Comparison of ENCODE assay signal across 2 cellular contexts in the genomic region with DNA sequence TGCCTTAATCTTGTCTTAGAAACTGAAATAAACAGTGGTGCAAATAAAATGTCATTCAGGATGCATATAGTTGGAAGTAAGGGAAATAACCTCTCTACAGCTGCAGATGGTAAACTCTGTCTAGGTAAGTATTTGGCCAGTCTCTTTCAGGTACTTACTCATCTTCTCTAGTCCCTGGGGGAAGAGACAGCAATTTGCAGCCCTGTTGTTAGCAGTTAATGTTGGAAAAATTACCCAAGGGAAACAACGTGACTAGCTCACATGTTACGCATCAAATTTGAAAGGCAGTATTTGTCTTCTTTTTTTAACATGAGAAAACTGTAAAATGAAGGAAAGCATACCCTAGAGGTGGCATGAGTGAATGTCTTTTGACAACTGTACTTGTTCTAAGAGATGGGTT.
TF ChIP-seq lines count a peak whose summit lies in the region.

No MANE protein-coding gene starts in this region.

TF ChIP-seq in SK-N-SH, 30 proteins besides CTCF, POLR2A, EP300 and RAD21:
- TF ChIP-seq, protein P1, sequence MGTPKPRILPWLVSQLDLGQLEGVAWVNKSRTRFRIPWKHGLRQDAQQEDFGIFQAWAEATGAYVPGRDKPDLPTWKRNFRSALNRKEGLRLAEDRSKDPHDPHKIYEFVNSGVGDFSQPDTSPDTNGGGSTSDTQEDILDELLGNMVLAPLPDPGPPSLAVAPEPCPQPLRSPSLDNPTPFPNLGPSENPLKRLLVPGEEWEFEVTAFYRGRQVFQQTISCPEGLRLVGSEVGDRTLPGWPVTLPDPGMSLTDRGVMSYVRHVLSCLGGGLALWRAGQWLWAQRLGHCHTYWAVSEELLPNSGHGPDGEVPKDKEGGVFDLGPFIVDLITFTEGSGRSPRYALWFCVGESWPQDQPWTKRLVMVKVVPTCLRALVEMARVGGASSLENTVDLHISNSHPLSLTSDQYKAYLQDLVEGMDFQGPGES (IDR thresholded peaks at IDR 0.05; ENCODE audit: low read depth, low read length), result no peak
- TF ChIP-seq, protein P2, sequence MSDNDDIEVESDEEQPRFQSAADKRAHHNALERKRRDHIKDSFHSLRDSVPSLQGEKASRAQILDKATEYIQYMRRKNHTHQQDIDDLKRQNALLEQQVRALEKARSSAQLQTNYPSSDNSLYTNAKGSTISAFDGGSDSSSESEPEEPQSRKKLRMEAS (IDR thresholded peaks at IDR 0.05; ENCODE audit: low read depth), result no peak
- no peak for TF ChIP-seq GATA2 (CRISPR knock-in tag; IDR thresholded peaks at IDR 0.05)
- no peak for TF ChIP-seq RCOR1 (IDR thresholded peaks at IDR 0.05; ENCODE audit: low read length)
- TF ChIP-seq TEAD4 (IDR thresholded peaks at IDR 0.05; ENCODE audit: borderline replicate concordance, insufficient read depth), result no peak
- TF ChIP-seq SIN3A (IDR thresholded peaks at IDR 0.05; ENCODE audit: borderline replicate concordance, low read depth, low read length), result no peak
- no peak for TF ChIP-seq POLR2AphosphoS5 (IDR thresholded peaks at IDR 0.05; ENCODE audit: low read depth, low read length)
- no peak for TF ChIP-seq FOSL2 (IDR thresholded peaks at IDR 0.05; ENCODE audit: borderline replicate concordance, low read depth)
- TF ChIP-seq RFX5 (IDR thresholded peaks at IDR 0.05; ENCODE audit: low read length), result no peak

TF ChIP-seq in SK-N-SH treated with all-trans-retinoic acid at 6 μM for 48 hours, 23 proteins besides CTCF, POLR2A, EP300 and RAD21:
- TF ChIP-seq TOX (CRISPR knock-in tag; IDR thresholded peaks at IDR 0.05; ENCODE audit: borderline replicate concordance) (no peak), PPARA (CRISPR knock-in tag; IDR thresholded peaks at IDR 0.05; ENCODE audit: borderline replicate concordance) (no peak), ZNF70 (CRISPR knock-in tag; IDR thresholded peaks at IDR 0.05) (no peak), RARB (CRISPR knock-in tag; IDR thresholded peaks at IDR 0.05) (no peak), ZFP30 (CRISPR knock-in tag; IDR thresholded peaks at IDR 0.05) (no peak), ARNTL (CRISPR knock-in tag; IDR thresholded peaks at IDR 0.05; ENCODE audit: borderline replicate concordance, low read depth) (no peak), ISL1 (CRISPR knock-in tag; IDR thresholded peaks at IDR 0.05) (no peak), OSR1 (CRISPR knock-in tag; IDR thresholded peaks at IDR 0.05) (no peak), ZNF8 (CRISPR knock-in tag; IDR thresholded peaks at IDR 0.05) (no peak), SNAI2 (CRISPR knock-in tag; IDR thresholded peaks at IDR 0.05) (no peak), ZC3H10 (CRISPR knock-in tag; IDR thresholded peaks at IDR 0.05) (no peak), CSDC2 (CRISPR knock-in tag; IDR thresholded peaks at IDR 0.05) (no peak), ZNF565 (CRISPR knock-in tag; conservative IDR thresholded peaks at IDR 0.05; ENCODE audit: low read depth) (no peak), ESRRG (CRISPR knock-in tag; IDR thresholded peaks at IDR 0.05) (no peak), GLIS3 (CRISPR knock-in tag; IDR thresholded peaks at IDR 0.05) (no peak)
- TF ChIP-seq, protein P3, sequence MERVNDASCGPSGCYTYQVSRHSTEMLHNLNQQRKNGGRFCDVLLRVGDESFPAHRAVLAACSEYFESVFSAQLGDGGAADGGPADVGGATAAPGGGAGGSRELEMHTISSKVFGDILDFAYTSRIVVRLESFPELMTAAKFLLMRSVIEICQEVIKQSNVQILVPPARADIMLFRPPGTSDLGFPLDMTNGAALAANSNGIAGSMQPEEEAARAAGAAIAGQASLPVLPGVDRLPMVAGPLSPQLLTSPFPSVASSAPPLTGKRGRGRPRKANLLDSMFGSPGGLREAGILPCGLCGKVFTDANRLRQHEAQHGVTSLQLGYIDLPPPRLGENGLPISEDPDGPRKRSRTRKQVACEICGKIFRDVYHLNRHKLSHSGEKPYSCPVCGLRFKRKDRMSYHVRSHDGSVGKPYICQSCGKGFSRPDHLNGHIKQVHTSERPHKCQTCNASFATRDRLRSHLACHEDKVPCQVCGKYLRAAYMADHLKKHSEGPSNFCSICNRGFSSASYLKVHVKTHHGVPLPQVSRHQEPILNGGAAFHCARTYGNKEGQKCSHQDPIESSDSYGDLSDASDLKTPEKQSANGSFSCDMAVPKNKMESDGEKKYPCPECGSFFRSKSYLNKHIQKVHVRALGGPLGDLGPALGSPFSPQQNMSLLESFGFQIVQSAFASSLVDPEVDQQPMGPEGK (CRISPR knock-in tag; IDR thresholded peaks at IDR 0.05; ENCODE audit: borderline replicate concordance), result no peak
- TF ChIP-seq, protein P4, sequence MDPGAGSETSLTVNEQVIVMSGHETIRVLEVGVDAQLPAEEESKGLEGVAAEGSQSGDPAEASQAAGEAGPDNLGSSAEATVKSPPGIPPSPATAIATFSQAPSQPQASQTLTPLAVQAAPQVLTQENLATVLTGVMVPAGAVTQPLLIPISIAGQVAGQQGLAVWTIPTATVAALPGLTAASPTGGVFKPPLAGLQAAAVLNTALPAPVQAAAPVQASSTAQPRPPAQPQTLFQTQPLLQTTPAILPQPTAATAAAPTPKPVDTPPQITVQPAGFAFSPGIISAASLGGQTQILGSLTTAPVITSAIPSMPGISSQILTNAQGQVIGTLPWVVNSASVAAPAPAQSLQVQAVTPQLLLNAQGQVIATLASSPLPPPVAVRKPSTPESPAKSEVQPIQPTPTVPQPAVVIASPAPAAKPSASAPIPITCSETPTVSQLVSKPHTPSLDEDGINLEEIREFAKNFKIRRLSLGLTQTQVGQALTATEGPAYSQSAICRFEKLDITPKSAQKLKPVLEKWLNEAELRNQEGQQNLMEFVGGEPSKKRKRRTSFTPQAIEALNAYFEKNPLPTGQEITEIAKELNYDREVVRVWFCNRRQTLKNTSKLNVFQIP (CRISPR knock-in tag; IDR thresholded peaks at IDR 0.05; ENCODE audit: borderline replicate concordance, low read depth), result no peak
- TF ChIP-seq, protein P5, sequence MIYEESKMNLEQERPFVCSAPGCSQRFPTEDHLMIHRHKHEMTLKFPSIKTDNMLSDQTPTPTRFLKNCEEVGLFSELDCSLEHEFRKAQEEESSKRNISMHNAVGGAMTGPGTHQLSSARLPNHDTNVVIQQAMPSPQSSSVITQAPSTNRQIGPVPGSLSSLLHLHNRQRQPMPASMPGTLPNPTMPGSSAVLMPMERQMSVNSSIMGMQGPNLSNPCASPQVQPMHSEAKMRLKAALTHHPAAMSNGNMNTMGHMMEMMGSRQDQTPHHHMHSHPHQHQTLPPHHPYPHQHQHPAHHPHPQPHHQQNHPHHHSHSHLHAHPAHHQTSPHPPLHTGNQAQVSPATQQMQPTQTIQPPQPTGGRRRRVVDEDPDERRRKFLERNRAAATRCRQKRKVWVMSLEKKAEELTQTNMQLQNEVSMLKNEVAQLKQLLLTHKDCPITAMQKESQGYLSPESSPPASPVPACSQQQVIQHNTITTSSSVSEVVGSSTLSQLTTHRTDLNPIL (CRISPR knock-in tag; IDR thresholded peaks at IDR 0.05; ENCODE audit: low read depth), result no peak
- TF ChIP-seq, protein P6, sequence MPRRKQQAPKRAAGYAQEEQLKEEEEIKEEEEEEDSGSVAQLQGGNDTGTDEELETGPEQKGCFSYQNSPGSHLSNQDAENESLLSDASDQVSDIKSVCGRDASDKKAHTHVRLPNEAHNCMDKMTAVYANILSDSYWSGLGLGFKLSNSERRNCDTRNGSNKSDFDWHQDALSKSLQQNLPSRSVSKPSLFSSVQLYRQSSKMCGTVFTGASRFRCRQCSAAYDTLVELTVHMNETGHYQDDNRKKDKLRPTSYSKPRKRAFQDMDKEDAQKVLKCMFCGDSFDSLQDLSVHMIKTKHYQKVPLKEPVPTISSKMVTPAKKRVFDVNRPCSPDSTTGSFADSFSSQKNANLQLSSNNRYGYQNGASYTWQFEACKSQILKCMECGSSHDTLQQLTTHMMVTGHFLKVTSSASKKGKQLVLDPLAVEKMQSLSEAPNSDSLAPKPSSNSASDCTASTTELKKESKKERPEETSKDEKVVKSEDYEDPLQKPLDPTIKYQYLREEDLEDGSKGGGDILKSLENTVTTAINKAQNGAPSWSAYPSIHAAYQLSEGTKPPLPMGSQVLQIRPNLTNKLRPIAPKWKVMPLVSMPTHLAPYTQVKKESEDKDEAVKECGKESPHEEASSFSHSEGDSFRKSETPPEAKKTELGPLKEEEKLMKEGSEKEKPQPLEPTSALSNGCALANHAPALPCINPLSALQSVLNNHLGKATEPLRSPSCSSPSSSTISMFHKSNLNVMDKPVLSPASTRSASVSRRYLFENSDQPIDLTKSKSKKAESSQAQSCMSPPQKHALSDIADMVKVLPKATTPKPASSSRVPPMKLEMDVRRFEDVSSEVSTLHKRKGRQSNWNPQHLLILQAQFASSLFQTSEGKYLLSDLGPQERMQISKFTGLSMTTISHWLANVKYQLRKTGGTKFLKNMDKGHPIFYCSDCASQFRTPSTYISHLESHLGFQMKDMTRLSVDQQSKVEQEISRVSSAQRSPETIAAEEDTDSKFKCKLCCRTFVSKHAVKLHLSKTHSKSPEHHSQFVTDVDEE (CRISPR knock-in tag; IDR thresholded peaks at IDR 0.05), result no peak
- TF ChIP-seq, protein P7, sequence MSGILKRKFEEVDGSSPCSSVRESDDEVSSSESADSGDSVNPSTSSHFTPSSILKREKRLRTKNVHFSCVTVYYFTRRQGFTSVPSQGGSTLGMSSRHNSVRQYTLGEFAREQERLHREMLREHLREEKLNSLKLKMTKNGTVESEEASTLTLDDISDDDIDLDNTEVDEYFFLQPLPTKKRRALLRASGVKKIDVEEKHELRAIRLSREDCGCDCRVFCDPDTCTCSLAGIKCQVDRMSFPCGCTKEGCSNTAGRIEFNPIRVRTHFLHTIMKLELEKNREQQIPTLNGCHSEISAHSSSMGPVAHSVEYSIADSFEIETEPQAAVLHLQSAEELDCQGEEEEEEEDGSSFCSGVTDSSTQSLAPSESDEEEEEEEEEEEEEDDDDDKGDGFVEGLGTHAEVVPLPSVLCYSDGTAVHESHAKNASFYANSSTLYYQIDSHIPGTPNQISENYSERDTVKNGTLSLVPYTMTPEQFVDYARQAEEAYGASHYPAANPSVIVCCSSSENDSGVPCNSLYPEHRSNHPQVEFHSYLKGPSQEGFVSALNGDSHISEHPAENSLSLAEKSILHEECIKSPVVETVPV (CRISPR knock-in tag; IDR thresholded peaks at IDR 0.05), result no peak
